8 cellular contexts compared by ENCODE assay signal in the genomic region with DNA sequence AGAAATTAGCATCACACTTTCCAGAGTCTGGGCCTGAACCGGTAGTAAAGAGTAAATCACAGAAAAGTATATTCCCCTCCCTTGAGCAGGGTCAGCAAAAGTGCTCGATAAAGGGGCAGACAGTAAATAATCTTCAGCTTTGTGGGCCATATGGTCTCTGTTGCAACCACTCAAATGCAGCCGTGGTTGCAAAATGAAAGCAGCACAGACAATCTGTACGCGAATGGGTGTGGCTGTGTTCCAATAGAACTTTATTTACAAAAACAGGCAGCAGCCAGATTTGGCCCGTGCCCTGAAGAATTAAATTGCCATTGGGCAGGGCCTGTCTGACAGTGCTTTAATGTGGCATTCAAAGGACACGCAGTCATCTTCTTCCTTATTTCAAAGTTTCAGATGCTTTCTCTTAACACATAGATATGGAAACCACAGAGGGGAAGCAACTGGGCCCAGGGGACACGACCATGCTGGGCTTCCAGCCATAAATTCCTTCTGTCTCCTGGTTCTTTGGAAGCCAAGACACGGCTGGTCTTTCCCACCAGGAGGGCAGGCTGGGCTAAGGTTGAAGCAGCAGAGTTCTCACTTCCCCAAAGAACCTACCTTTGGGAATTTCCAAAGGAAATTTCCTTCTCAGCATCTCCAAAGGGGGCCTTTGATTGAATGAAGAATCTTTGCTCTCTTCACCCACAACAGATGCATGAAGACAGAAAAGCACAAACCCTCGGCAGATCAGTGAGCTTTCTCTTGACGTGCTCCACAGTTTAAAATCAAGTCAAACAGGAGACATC.
DNase-seq lines count a peak whose midpoint lies in the region; ATAC-seq and TF ChIP-seq lines count a peak whose summit lies in the region.

No MANE protein-coding gene starts in this region.

- peaks cover 45% of the 10 kb centered on the region for H3K4me1 Mint-ChIP-seq in activated T-cell treated with anti-CD3 and anti-CD28 coated beads, Interleukin-2, amount 50 U/mL, for 72 hours (ENCODE audit: low read depth)
- H3K4me1 Mint-ChIP-seq in activated T-cell treated with anti-CD3 and anti-CD28 coated beads, Interleukin-2, amount 50 U/mL, for 24 hours (ENCODE audit: low read depth), result peaks cover 27% of the 10 kb centered on the region

- no peak for DNase-seq in activated T-cell treated with anti-CD3 and anti-CD28 coated beads, Interleukin-2, amount 50 U/mL, for 72 hours
- DNase-seq in activated T-cell treated with anti-CD3 and anti-CD28 coated beads, Interleukin-2, amount 50 U/mL, for 24 hours, result no peak
- peak; percentile 46 for DNase-seq in NCI-H446 treated with DMSO at 0.1 percent for 48 hours (lab: John Stamatoyannopoulos, UW)
- DNase-seq in body of pancreas, result peak in 3 of 4 donors; percentile 31 to 65 (median 36)
- peak; percentile 27 for DNase-seq in lung microvascular endothelial cell (ENCODE audit: low read depth in 2 of 2)
- DNase-seq in H7, result no peak
- no peak for DNase-seq in SW 1271 (lab: John Stamatoyannopoulos, UW)

- ATAC-seq in activated T-cell treated with anti-CD3 and anti-CD28 coated beads, Interleukin-2, amount 50 U/mL, for 72 hours (replicated peaks in 1 of 2), result no peak
- ATAC-seq in body of pancreas, result peak; percentile 28
- no peak for ATAC-seq in GM21723 (IDR thresholded peaks at IDR 0.05; ENCODE audit: unreplicated experiment)

- H3K4me3 Mint-ChIP-seq in activated T-cell treated with anti-CD3 and anti-CD28 coated beads, Interleukin-2, amount 50 U/mL, for 72 hours, result peak overlapping the region; percentile 24 to 33
- no peak overlapping the region for H3K4me3 Mint-ChIP-seq in activated T-cell treated with anti-CD3 and anti-CD28 coated beads, Interleukin-2, amount 50 U/mL, for 24 hours

- H3K36me3 ChIP-seq in body of pancreas (replicated peaks in 1 of 2; ENCODE audit: insufficient read depth in 1 of 2, low read depth in 2 of 2) (no peaks in the 10 kb centered on the region), H7 (replicated peaks; ENCODE audit: control insufficient read depth, insufficient read depth, low read length) (no peaks in the 10 kb centered on the region)

- H3K27ac Mint-ChIP-seq in activated T-cell treated with anti-CD3 and anti-CD28 coated beads, Interleukin-2, amount 50 U/mL, for 72 hours, result no peak overlapping the region
- no peak overlapping the region for H3K27ac Mint-ChIP-seq in activated T-cell treated with anti-CD3 and anti-CD28 coated beads, Interleukin-2, amount 50 U/mL, for 24 hours

- no peak for TF ChIP-seq POLR2A in body of pancreas (IDR thresholded peaks at IDR 0.05)

- WGBS in body of pancreas, 2 donors, result 38 to 42% methylated on average over 11 of the region's 11 CpGs

- intact Hi-C loops in body of pancreas (cut with DNase I), result no loop called here

- peaks cover 10% of the 10 kb centered on the region for H3K27me3 Mint-ChIP-seq in activated T-cell treated with anti-CD3 and anti-CD28 coated beads, Interleukin-2, amount 50 U/mL, for 72 hours (ENCODE audit: low read depth)
- H3K27me3 Mint-ChIP-seq in activated T-cell treated with anti-CD3 and anti-CD28 coated beads, Interleukin-2, amount 50 U/mL, for 24 hours, result peaks cover 5% of the 10 kb centered on the region

- H3K27ac ChIP-seq in body of pancreas, result peak overlapping the region in 1 of 4 donors; percentile 1

- H3K27me3 ChIP-seq in body of pancreas, result no peaks in the 10 kb centered on the region
- H3K27me3 ChIP-seq in H7 (ENCODE audit: control insufficient read depth, insufficient read depth, low read length), result no peaks in the 10 kb centered on the region

- no peak overlapping the region for H3K4me3 ChIP-seq in body of pancreas
- no peak overlapping the region for H3K4me3 ChIP-seq in H7 (ENCODE audit: insufficient read depth, low read depth, low read length)

- peaks cover 15% of the 10 kb centered on the region for H3K4me1 ChIP-seq in body of pancreas

- H3K36me3 Mint-ChIP-seq in activated T-cell treated with anti-CD3 and anti-CD28 coated beads, Interleukin-2, amount 50 U/mL, for 72 hours (ENCODE audit: insufficient read depth in 2 of 2), result no peaks in the 10 kb centered on the region
- no peaks in the 10 kb centered on the region for H3K36me3 Mint-ChIP-seq in activated T-cell treated with anti-CD3 and anti-CD28 coated beads, Interleukin-2, amount 50 U/mL, for 24 hours (ENCODE audit: low read depth)

- H3K9me3 ChIP-seq in body of pancreas, result no peaks in the 10 kb centered on the region

- H3K9me3 Mint-ChIP-seq in activated T-cell treated with anti-CD3 and anti-CD28 coated beads, Interleukin-2, amount 50 U/mL, for 72 hours, result no peaks in the 10 kb centered on the region
- peaks cover 2% of the 10 kb centered on the region for H3K9me3 Mint-ChIP-seq in activated T-cell treated with anti-CD3 and anti-CD28 coated beads, Interleukin-2, amount 50 U/mL, for 24 hours

- no peak for TF ChIP-seq CTCF in body of pancreas (IDR thresholded peaks at IDR 0.05)

Comparison
In these comparisons a context has a peak if more than half of its experiments do, and no peak if none do; other contexts are left out.
1. DNase-seq: peak in NCI-H446 treated with DMSO at 0.1 percent for 48 hours (single experiment), body of pancreas (3 of 4) and lung microvascular endothelial cell (2 of 2); none in activated T-cell treated with anti-CD3 and anti-CD28 coated beads, Interleukin-2, amount 50 U/mL, for 72 hours (0 of 2), activated T-cell treated with anti-CD3 and anti-CD28 coated beads, Interleukin-2, amount 50 U/mL, for 24 hours (single experiment), H7 (single experiment) and SW 1271 (0 of 2).